Comparison of ENCODE assay signal across 8 cellular contexts in genomic region chr9:85941966-85942912, GRCh38. TPM values are rescaled to one million over a fixed set of nuclear protein-coding genes. Genes with fewer than 3 reads are reported as not detected.
DNase-seq lines count a peak whose midpoint lies in the region; ATAC-seq and TF ChIP-seq lines count a peak whose summit lies in the region.

No MANE protein-coding gene starts in this region.

- H3K9ac ChIP-seq in liver (ENCODE audit: low read depth in 1 of 2, low read length in 2 of 2) = peak overlapping the region; percentile 73 to 88

- H3K27me3 ChIP-seq in cardiac muscle cell (no peaks in the 10 kb centered on the region), ascending aorta (no peaks in the 10 kb centered on the region), liver (ENCODE audit: control insufficient read depth in 4 of 4, insufficient read depth in 4 of 4, low read length in 3 of 4) (no peaks in the 10 kb centered on the region)

- peaks cover 10% of the 10 kb centered on the region for H3K4me1 ChIP-seq in cardiac muscle cell (ENCODE audit: low read depth)
- H3K4me1 ChIP-seq in ascending aorta = peaks cover 0 to 18% of the 10 kb centered on the region in 2 donors
- peaks cover 2 to 15% (median 13%) of the 10 kb centered on the region in 4 donors for H3K4me1 ChIP-seq in liver (ENCODE audit: control insufficient read depth in 4 of 4, insufficient read depth in 4 of 4, low read length in 3 of 4)
- no peaks in the 10 kb centered on the region for H3K4me1 ChIP-seq in urinary bladder (ENCODE audit: insufficient read depth)

- peak in 1 of 2 donors; percentile 18 for DNase-seq in cardiac muscle cell (ENCODE audit: low read depth in 1 of 2, low spot score in 1 of 2)
- DNase-seq in Right ventricle myocardium inferior (ENCODE audit: missing footprints) = no peak
- no peak for DNase-seq in ascending aorta (ENCODE audit: low spot score in 2 of 2)
- DNase-seq in HPDE6-E6E7 (ENCODE audit: extremely low spot score) = no peak
- no peak for DNase-seq in middle frontal gyrus (ENCODE audit: extremely low spot score, low spot score)

- intact Hi-C loops in Right ventricle myocardium inferior (cut with DNase I) (loop anchor here (10.0 kb wide), 1 partner anchor 197 kb away; the partner anchor contains the start of gene AGTPBP1), ascending aorta (cut with DNase I) (loop anchor here (2.0 to 5.0 kb wide), 4 partner anchors 135 to 410 kb away; partner anchors contain the start of genes AGTPBP1, ISCA1 and TUT7)

- TF ChIP-seq RAD21 in liver (IDR thresholded peaks at IDR 0.05) = no peak

- ATAC-seq in Right ventricle myocardium inferior (no peak), HG02852 (IDR thresholded peaks at IDR 0.05; ENCODE audit: unreplicated experiment) (no peak)

- H3K4me3 ChIP-seq in cardiac muscle cell (peak overlapping the region; percentile 89), ascending aorta (peak overlapping the region; percentile 74 to 84), liver (ENCODE audit: low read depth in 1 of 3, low read length in 3 of 3) (peak overlapping the region; percentile 63 to 91 (median 84)), urinary bladder (ENCODE audit: low read depth, low read length) (peak overlapping the region; percentile 88)

- H3K27ac ChIP-seq in cardiac muscle cell (peak overlapping the region; percentile 92), ascending aorta (peak overlapping the region; percentile 89 to 96), liver (ENCODE audit: low read depth in 1 of 2, low read length in 2 of 2) (peak overlapping the region; percentile 87 to 92), urinary bladder (ENCODE audit: low read depth) (peak overlapping the region; percentile 23)

- 47% methylated on average over 8 of the region's 8 CpGs for WGBS in liver
- 45% methylated on average over 8 of the region's 8 CpGs for WGBS in urinary bladder

- H3K36me3 ChIP-seq in cardiac muscle cell (peaks cover 17% of the 10 kb centered on the region), ascending aorta (peaks cover 0 to 6% of the 10 kb centered on the region in 2 donors), liver (ENCODE audit: control insufficient read depth in 4 of 4, insufficient read depth in 3 of 4, low read depth in 1 of 4, low read length in 3 of 4) (peaks cover 1 to 21% (median 9%) of the 10 kb centered on the region in 4 donors), urinary bladder (ENCODE audit: insufficient read depth) (no peaks in the 10 kb centered on the region)

- TF ChIP-seq CTCF in cardiac muscle cell (IDR thresholded peaks at IDR 0.05; ENCODE audit: low read depth, low read length) = no peak
- no peak for TF ChIP-seq CTCF in ascending aorta (IDR thresholded peaks at IDR 0.05)
- TF ChIP-seq CTCF in liver (IDR thresholded peaks at IDR 0.05; ENCODE audit: low read depth, low read length, missing input control) = no peak

- no peaks in the 10 kb centered on the region for H3K9me3 ChIP-seq in cardiac muscle cell (ENCODE audit: low read depth)
- no peaks in the 10 kb centered on the region for H3K9me3 ChIP-seq in ascending aorta
- H3K9me3 ChIP-seq in liver (ENCODE audit: control insufficient read depth in 4 of 4, low read length in 3 of 4) = no peaks in the 10 kb centered on the region

TF ChIP-seq in liver, 16 proteins besides CTCF, POLR2A, EP300 and RAD21:
- no peak for TF ChIP-seq YY1 (IDR thresholded peaks at IDR 0.05)
- TF ChIP-seq NR2F2 (IDR thresholded peaks at IDR 0.05) = no peak
- TF ChIP-seq RXRA (IDR thresholded peaks at IDR 0.05) = no peak
- TF ChIP-seq SP1 (IDR thresholded peaks at IDR 0.05) = no peak
- TF ChIP-seq FOXA1 (IDR thresholded peaks at IDR 0.05) = no peak
- no peak for TF ChIP-seq FOXA2 (IDR thresholded peaks at IDR 0.05)
- no peak for TF ChIP-seq JUND (IDR thresholded peaks at IDR 0.05)
- TF ChIP-seq, protein P1, sequence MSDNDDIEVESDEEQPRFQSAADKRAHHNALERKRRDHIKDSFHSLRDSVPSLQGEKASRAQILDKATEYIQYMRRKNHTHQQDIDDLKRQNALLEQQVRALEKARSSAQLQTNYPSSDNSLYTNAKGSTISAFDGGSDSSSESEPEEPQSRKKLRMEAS (IDR thresholded peaks at IDR 0.05) = peak; percentile 15
- TF ChIP-seq HNF4G (IDR thresholded peaks at IDR 0.05) = no peak

RNA-seq across cellular contexts. Expression of gene NAA35, which starts 1.3 kb away (rescaled TPM):
- total RNA-seq in cardiac muscle cell (19.0 and 31.5 TPM in 2 replicates), Right ventricle myocardium inferior (16.4 TPM), ascending aorta (3.3 TPM), liver (10 to 100 TPM; 10.4 to 14.8 TPM), urinary bladder (43.8 TPM)
- polyA plus RNA-seq in cardiac muscle cell (32.4 and 35.5 TPM in 2 replicates), liver (1 to 10 TPM; 5.2 to 7.9 TPM), urinary bladder (11.2 TPM)

Comparison
In these comparisons a context has a peak if more than half of its experiments do, and no peak if none do; other contexts are left out.
1. H3K27ac ChIP-seq: peak in every context shown above with its lines; median percentile 92 in ascending aorta; 92 in cardiac muscle cell; 90 in liver; 23 in urinary bladder.